ENCODE assay signal across 9 cellular contexts in the genomic region with DNA sequence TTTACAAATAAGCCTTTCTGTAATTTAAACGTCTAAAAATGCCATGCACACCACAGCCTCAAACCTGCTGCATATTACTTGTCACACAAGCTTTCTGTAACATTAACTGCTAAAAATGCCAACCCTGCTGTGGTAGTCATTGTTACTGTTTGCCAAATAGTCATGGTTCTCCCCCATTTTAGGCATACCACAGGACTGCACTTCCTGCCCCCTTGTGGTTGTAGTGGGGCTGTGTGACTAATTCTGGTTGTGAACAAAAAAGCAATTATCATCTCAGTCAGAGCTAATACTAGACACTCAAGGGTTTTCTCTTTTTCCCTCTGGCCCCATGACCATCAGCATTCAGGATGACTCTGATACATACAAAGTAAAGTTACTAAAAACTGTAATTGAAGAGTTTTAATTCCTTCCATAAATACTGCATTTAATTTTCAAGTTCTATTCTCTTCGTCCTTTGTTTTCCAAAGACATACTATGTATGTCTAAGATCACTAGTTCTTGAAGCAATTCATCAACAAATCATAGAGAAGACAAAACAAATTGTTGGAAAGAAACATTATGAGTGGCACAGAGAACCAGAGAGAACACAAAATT. TPM values are rescaled to one million over a fixed set of nuclear protein-coding genes. Genes with fewer than 3 reads are reported as not detected.
DNase-seq lines count a peak whose midpoint lies in the region; ATAC-seq and TF ChIP-seq lines count a peak whose summit lies in the region.
"Had no signal": no experiment of that assay in that cellular context is flagged by ENCODE, and none has a peak within 500 bp of the region (broad histone marks: within the 10 kb centered on the region; RNA-seq: fewer than 3 reads in every experiment).

No MANE protein-coding gene starts in this region.

- CTCF ChIA-PET in Calu3 (lab: Charles Lee) (interaction anchor here (1.1 to 1.4 kb wide), 3 partner anchors 11 to 179 kb away, joined by 3 to 5 read pairs (median 5); no protein-coding TSS in a partner anchor), RWPE1 (lab: Yijun Ruan, JAX) (interaction anchor here (0.5 to 3.1 kb wide), 4 partner anchors 34 to 201 kb away, joined by 3 to 26 read pairs (median 4); no protein-coding TSS in a partner anchor)

- POLR2A ChIA-PET in RWPE1 (lab: Yijun Ruan, JAX; ENCODE audit: low non-redundant PET): no interaction called here

- H3K27ac Mint-ChIP-seq in Calu3 (ENCODE audit: unreplicated experiment) (no peak overlapping the region), T-helper 17 cell (no peak overlapping the region)

- no peak overlapping the region for H3K27ac ChIP-seq in RWPE1
- no peak overlapping the region for H3K27ac ChIP-seq in smooth muscle cell (ENCODE audit: low read depth)

- H3K27me3 Mint-ChIP-seq in Calu3 (ENCODE audit: unreplicated experiment) (peaks cover 30% of the 10 kb centered on the region), T-helper 17 cell (peaks cover 8% of the 10 kb centered on the region)

- H4K20me1 ChIP-seq in smooth muscle cell (ENCODE audit: low read depth): no peaks in the 10 kb centered on the region

- no peaks in the 10 kb centered on the region for H3F3A ChIP-seq in smooth muscle cell (ENCODE audit: low read depth)

- H2AFZ ChIP-seq in smooth muscle cell (ENCODE audit: low read depth): no peak overlapping the region

- H3K79me2 ChIP-seq in smooth muscle cell (ENCODE audit: low read depth): no peaks in the 10 kb centered on the region

- H3K36me3 ChIP-seq in smooth muscle cell (ENCODE audit: low read depth): no peaks in the 10 kb centered on the region

- BruUV-seq in Calu3 (replicated peaks; lab: Mats Ljungman, UMichigan): no TSS peak

- H3K27me3 ChIP-seq in smooth muscle cell (ENCODE audit: low read depth): peaks cover 29% of the 10 kb centered on the region

- H3K4me1 ChIP-seq in smooth muscle cell (ENCODE audit: low read depth): peaks cover 6% of the 10 kb centered on the region

- peak; percentile 57 for DNase-seq in Calu3
- peak; percentile 48 for DNase-seq in RWPE1 (ENCODE audit: low spot score)
- peak; percentile 19 for DNase-seq in fibroblast of villous mesenchyme (ENCODE audit: low read depth)
- no peak for DNase-seq in smooth muscle cell (lab: John Stamatoyannopoulos, UW; ENCODE audit: unreplicated experiment)
- DNase-seq in GDM1 (lab: John Stamatoyannopoulos, UW): no peak
- no peak for DNase-seq in T-helper 17 cell

- no peak overlapping the region for H3K4me3 Mint-ChIP-seq in Calu3 (ENCODE audit: low read depth, unreplicated experiment)
- no peak overlapping the region for H3K4me3 Mint-ChIP-seq in T-helper 17 cell

- no peaks in the 10 kb centered on the region for H3K9me3 Mint-ChIP-seq in Calu3 (ENCODE audit: low read depth, unreplicated experiment)

- H3K36me3 Mint-ChIP-seq in Calu3 (ENCODE audit: insufficient read depth, unreplicated experiment) (no peaks in the 10 kb centered on the region), T-helper 17 cell (ENCODE audit: low read depth) (no peaks in the 10 kb centered on the region)

- ATAC-seq in GM18868 (IDR thresholded peaks at IDR 0.05; ENCODE audit: unreplicated experiment) (peak; percentile 89), HG03520 (IDR thresholded peaks at IDR 0.05; ENCODE audit: unreplicated experiment) (peak; percentile 84), T-helper 17 cell (no peak)

- intact Hi-C loops in Calu3 (cut with micrococcal nuclease; ENCODE audit: unreplicated experiment): loop anchor here (1.0 to 5.0 kb wide), 4 partner anchors 179 to 385 kb away; no protein-coding TSS in a partner anchor

- H3K4me1 Mint-ChIP-seq in Calu3 (ENCODE audit: low read depth, unreplicated experiment) (peaks cover 9% of the 10 kb centered on the region), T-helper 17 cell (no peaks in the 10 kb centered on the region)

- H3K9ac ChIP-seq in smooth muscle cell (ENCODE audit: low read depth): no peak overlapping the region

- no peak overlapping the region for H3K4me2 ChIP-seq in smooth muscle cell

- H3K4me3 ChIP-seq in fibroblast of villous mesenchyme (ENCODE audit: low read depth, low read length): no peak overlapping the region
- H3K4me3 ChIP-seq in smooth muscle cell: no peak overlapping the region

- H3K9me3 ChIP-seq in smooth muscle cell (replicated peaks; ENCODE audit: low read depth) (no peaks in the 10 kb centered on the region), T-helper 17 cell (ENCODE audit: control insufficient read depth, low read length, poor library complexity, severe bottlenecking) (no peaks in the 10 kb centered on the region)

- 54% methylated on average over 2 of the region's 2 CpGs for WGBS in smooth muscle cell (ENCODE audit: low lambda C conversion rate)

- peak; percentile 59 for TF ChIP-seq CTCF in Calu3 (IDR thresholded peaks at IDR 0.05; ENCODE audit: unreplicated experiment)
- peak; percentile 58 for TF ChIP-seq CTCF in RWPE1 (conservative IDR thresholded peaks at IDR 0.05; ENCODE audit: low read depth)
- TF ChIP-seq CTCF in fibroblast of villous mesenchyme (IDR thresholded peaks at IDR 0.05; ENCODE audit: insufficient read depth, low read depth, low read length): peak; percentile 78
- TF ChIP-seq CTCF in smooth muscle cell (IDR thresholded peaks at IDR 0.05; ENCODE audit: borderline replicate concordance, insufficient read depth, poor library complexity, severe bottlenecking): peak; percentile 60

RNA-seq across cellular contexts. Expression of a gene that starts 5.7 kb away (rescaled TPM):
- not detected in 2 replicates for total RNA-seq in Calu3 (2022)
- total RNA-seq in fibroblast of villous mesenchyme: not detected in 2 replicates
- not detected in 2 replicates for total RNA-seq in smooth muscle cell
- polyA plus RNA-seq in smooth muscle cell: not detected in 2 replicates
- total RNA-seq in T-helper 17 cell: not detected
- total RNA-seq: skeletal muscle tissue had no signal

Comparison
In these comparisons a context has a peak if more than half of its experiments do, and no peak if none do; other contexts are left out.
1. DNase-seq: peak in Calu3 (single experiment), RWPE1 (single experiment) and fibroblast of villous mesenchyme (single experiment); none in smooth muscle cell (single experiment), GDM1 (single experiment) and T-helper 17 cell (0 of 3).
2. Peak in every context shown above with its lines, with median percentiles within 50 percentile points of each other: CTCF ChIP-seq.